In genomic region chr3:126208618-126209256, GRCh38 we compare ENCODE assay signal across 8 cellular contexts. TPM values are rescaled to one million over a fixed set of nuclear protein-coding genes. Genes with fewer than 3 reads are reported as not detected.
A peak's percentile ranks its signal among the peaks of the same experiment; 100 is the strongest.
DNase-seq lines count a peak whose midpoint lies in the region; ATAC-seq and TF ChIP-seq lines count a peak whose summit lies in the region.

No MANE protein-coding gene starts in this region.

- ATAC-seq in GM21381 (IDR thresholded peaks at IDR 0.05; ENCODE audit: unreplicated experiment): no peak

- H3K4me3 Mint-ChIP-seq in immature natural killer cell: no peak overlapping the region
- H3K4me3 Mint-ChIP-seq in activated naive CD4-positive, alpha-beta T cell treated with anti-CD3 and anti-CD28 coated beads for 36 hours: no peak overlapping the region

- no peak for TF ChIP-seq CTCF in BE2C (IDR thresholded peaks at IDR 0.05; ENCODE audit: low read depth, low read length)
- TF ChIP-seq CTCF in ascending aorta (IDR thresholded peaks at IDR 0.05): no peak
- TF ChIP-seq CTCF in kidney epithelial cell (IDR thresholded peaks at IDR 0.05; ENCODE audit: insufficient read depth, low read length, poor library complexity, severe bottlenecking): no peak

- H3K27me3 Mint-ChIP-seq in immature natural killer cell (ENCODE audit: low read depth in 3 of 3): peaks cover 3 to 30% (median 11%) of the 10 kb centered on the region in 3 donors
- H3K27me3 Mint-ChIP-seq in activated naive CD4-positive, alpha-beta T cell treated with anti-CD3 and anti-CD28 coated beads for 36 hours (ENCODE audit: low read depth): peaks cover 39% of the 10 kb centered on the region

- H3K4me3 ChIP-seq in BE2C (ENCODE audit: low read depth, low read length) (peak overlapping the region; percentile 5; the same call in 1 of the 2 replicates), ascending aorta (no peak overlapping the region), kidney epithelial cell (ENCODE audit: low read depth, low read length) (no peak overlapping the region)

- no peaks in the 10 kb centered on the region for H3K36me3 Mint-ChIP-seq in immature natural killer cell
- H3K36me3 Mint-ChIP-seq in activated naive CD4-positive, alpha-beta T cell treated with anti-CD3 and anti-CD28 coated beads for 36 hours (ENCODE audit: low read depth): no peaks in the 10 kb centered on the region

- peak overlapping the region; percentile 86 to 87 for H3K27ac ChIP-seq in ascending aorta

- DNase-seq in BE2C (peak; percentile 90), NCI-H1105 (lab: John Stamatoyannopoulos, UW) (peak; percentile 80), ascending aorta (ENCODE audit: low spot score in 2 of 2) (peak; percentile 82 to 96), kidney epithelial cell (ENCODE audit: low read depth) (peak; percentile 63), immature natural killer cell (no peak), pons (ENCODE audit: low spot score) (no peak)
- DNase-seq in activated naive CD4-positive, alpha-beta T cell treated with anti-CD3 and anti-CD28 coated beads for 36 hours: no peak

- H3K4me1 Mint-ChIP-seq in immature natural killer cell: peaks cover 0 to 5% of the 10 kb centered on the region in 2 donors
- H3K4me1 Mint-ChIP-seq in activated naive CD4-positive, alpha-beta T cell treated with anti-CD3 and anti-CD28 coated beads for 36 hours (ENCODE audit: low read depth): peaks cover 8% of the 10 kb centered on the region

- CTCF ChIA-PET in activated naive CD4-positive, alpha-beta T cell treated with anti-CD3 and anti-CD28 coated beads for 36 hours (lab: Charles Lee): interaction anchor here (1.3 kb wide), 1 partner anchor 10 kb away, joined by 4 read pairs; no protein-coding TSS in a partner anchor

- H3K4me1 ChIP-seq in BE2C (peaks cover 4% of the 10 kb centered on the region), ascending aorta (peaks cover 16 to 55% of the 10 kb centered on the region in 2 donors)

- H3K27me3 ChIP-seq in BE2C: peaks cover 15% of the 10 kb centered on the region
- H3K27me3 ChIP-seq in ascending aorta: no peaks in the 10 kb centered on the region
- no peaks in the 10 kb centered on the region for H3K27me3 ChIP-seq in kidney epithelial cell (ENCODE audit: control insufficient read depth, insufficient read depth, low read length)

- no peak overlapping the region for H3K27ac Mint-ChIP-seq in immature natural killer cell
- H3K27ac Mint-ChIP-seq in activated naive CD4-positive, alpha-beta T cell treated with anti-CD3 and anti-CD28 coated beads for 36 hours: no peak overlapping the region

- no peaks in the 10 kb centered on the region for H3K9me3 ChIP-seq in BE2C
- H3K9me3 ChIP-seq in ascending aorta: no peaks in the 10 kb centered on the region

- peaks cover 0 to 1% (median 0%) of the 10 kb centered on the region in 6 donors for H3K9me3 Mint-ChIP-seq in immature natural killer cell
- no peaks in the 10 kb centered on the region for H3K9me3 Mint-ChIP-seq in activated naive CD4-positive, alpha-beta T cell treated with anti-CD3 and anti-CD28 coated beads for 36 hours

- intact Hi-C loops in ascending aorta (cut with DNase I): loop anchor here (2.0 to 5.0 kb wide), 3 partner anchors 58 to 269 kb away; partner anchors contain the start of gene ZXDC
- intact Hi-C loops in activated naive CD4-positive, alpha-beta T cell treated with anti-CD3 and anti-CD28 coated beads for 36 hours (cut with micrococcal nuclease): no loop called here

- H3K36me3 ChIP-seq in BE2C: no peaks in the 10 kb centered on the region
- H3K36me3 ChIP-seq in ascending aorta: no peaks in the 10 kb centered on the region
- no peaks in the 10 kb centered on the region for H3K36me3 ChIP-seq in kidney epithelial cell (ENCODE audit: control insufficient read depth, insufficient read depth, low read length)

RNA-seq across cellular contexts. Expression of gene ALDH1L1, which starts 28.4 kb away (rescaled TPM):
- polyA plus RNA-seq in BE2C (2012; ENCODE audit: insufficient read depth, insufficient read length, low read depth): 1.6 TPM
- total RNA-seq in ascending aorta: 36.1 TPM
- total RNA-seq in kidney epithelial cell: 1.0 and 1.2 TPM in 2 replicates
- not detected for polyA plus RNA-seq in immature natural killer cell
- not detected for total RNA-seq in activated naive CD4-positive, alpha-beta T cell treated with anti-CD3 and anti-CD28 coated beads for 36 hours

Comparison
In these comparisons a context has a peak if more than half of its experiments do, and no peak if none do; other contexts are left out.
1. DNase-seq: peak in BE2C (single experiment), NCI-H1105 (single experiment), ascending aorta (2 of 2) and kidney epithelial cell (single experiment); none in immature natural killer cell (0 of 3), pons (single experiment) and activated naive CD4-positive, alpha-beta T cell treated with anti-CD3 and anti-CD28 coated beads for 36 hours (single experiment).
2. RNA of gene ALDH1L1, which starts 28.4 kb away (total RNA-seq): 36.1 TPM in ascending aorta (single experiment); 1.0 to 1.2 TPM in kidney epithelial cell and not detected in activated naive CD4-positive, alpha-beta T cell treated with anti-CD3 and anti-CD28 coated beads for 36 hours; every median in the first group is over 10 times any median in the second.